8 cellular contexts compared by ENCODE assay signal in genomic region chr9:99231708-99232107, GRCh38. TPM values are rescaled to one million over a fixed set of nuclear protein-coding genes. Genes with fewer than 3 reads are reported as not detected.
DNase-seq lines count a peak whose midpoint lies in the region; ATAC-seq and TF ChIP-seq lines count a peak whose summit lies in the region.

No MANE protein-coding gene starts in this region.

- H3K36me3 ChIP-seq in brain microvascular endothelial cell (replicated peaks): peaks cover 49% of the 10 kb centered on the region

- TF ChIP-seq CTCF in GM10248 (IDR thresholded peaks at IDR 0.05; ENCODE audit: control extremely low read depth, extremely low read depth, low read depth, missing control alignments): peak; percentile 74
- TF ChIP-seq CTCF in brain microvascular endothelial cell (IDR thresholded peaks at IDR 0.05; ENCODE audit: low read depth, low read length, missing control alignments): peak; percentile 81
- no peak for TF ChIP-seq CTCF in coronary artery (IDR thresholded peaks at IDR 0.05)

- in situ Hi-C loops in brain microvascular endothelial cell (cut with HindIII; ENCODE audit: low pct_ligation_motif_present, low sequenced_read_pairs): no loop called here

- peaks cover 37% of the 10 kb centered on the region for H3K36me3 Mint-ChIP-seq in natural killer cell treated with Interleukin-12 subunit alpha and Interleukin-12 subunit beta and Interleukin-15 and Interleukin-18, amount 100 ng/mL, for 72 hours

- peak overlapping the region; percentile 44 to 56 for H3K27ac Mint-ChIP-seq in natural killer cell treated with Interleukin-12 subunit alpha and Interleukin-12 subunit beta and Interleukin-15 and Interleukin-18, amount 100 ng/mL, for 72 hours

- H3K4me1 Mint-ChIP-seq in natural killer cell treated with Interleukin-12 subunit alpha and Interleukin-12 subunit beta and Interleukin-15 and Interleukin-18, amount 100 ng/mL, for 72 hours (ENCODE audit: low read depth in 2 of 2): peaks cover 38 to 41% of the 10 kb centered on the region in 2 donors

- no peaks in the 10 kb centered on the region for H3K27me3 ChIP-seq in brain microvascular endothelial cell (replicated peaks)

- ATAC-seq in natural killer cell treated with Interleukin-12 subunit alpha and Interleukin-12 subunit beta and Interleukin-15 and Interleukin-18, amount 100 ng/mL, for 72 hours: no peak
- no peak for ATAC-seq in HG03439 (IDR thresholded peaks at IDR 0.05; ENCODE audit: unreplicated experiment)

- H3K27ac ChIP-seq in brain microvascular endothelial cell: no peak overlapping the region
- H3K27ac ChIP-seq in coronary artery: no peak overlapping the region

- no peaks in the 10 kb centered on the region for H3K27me3 Mint-ChIP-seq in natural killer cell treated with Interleukin-12 subunit alpha and Interleukin-12 subunit beta and Interleukin-15 and Interleukin-18, amount 100 ng/mL, for 72 hours

- H3K4me3 Mint-ChIP-seq in natural killer cell treated with Interleukin-12 subunit alpha and Interleukin-12 subunit beta and Interleukin-15 and Interleukin-18, amount 100 ng/mL, for 72 hours: no peak overlapping the region

- CTCF ChIA-PET in GM10248 (lab: Yijun Ruan, JAX): interaction anchor here (0.6 to 6.7 kb wide), 54 partner anchors 9 to 1194 kb away, joined by 3 to 97 read pairs (median 5); partner anchors contain the start of genes ALG2, NR4A3 and SEC61B

- DNase-seq in GM10248 (ENCODE audit: extremely low spot score): peak; percentile 40
- DNase-seq in MV-4-11 (lab: John Stamatoyannopoulos, UW): peak; percentile 15
- DNase-seq in brain microvascular endothelial cell: no peak
- no peak for DNase-seq in natural killer cell treated with Interleukin-12 subunit alpha and Interleukin-12 subunit beta and Interleukin-15 and Interleukin-18, amount 100 ng/mL, for 72 hours (ENCODE audit: low spot score)
- DNase-seq in ureter (ENCODE audit: low spot score): no peak
- DNase-seq in coronary artery (ENCODE audit: low spot score): no peak
- no peak for DNase-seq in occipital lobe (lab: John Stamatoyannopoulos, UW)

- POLR2A ChIA-PET in GM10248 (lab: Yijun Ruan, JAX): interaction anchor here (0.6 to 2.3 kb wide), 5 partner anchors 10 to 31 kb away, joined by 3 to 13 read pairs (median 4); partner anchors contain the start of genes ALG2 and SEC61B

- no peaks in the 10 kb centered on the region for H3K9me3 Mint-ChIP-seq in natural killer cell treated with Interleukin-12 subunit alpha and Interleukin-12 subunit beta and Interleukin-15 and Interleukin-18, amount 100 ng/mL, for 72 hours

- H3K4me3 ChIP-seq in brain microvascular endothelial cell (ENCODE audit: low read depth, low read length) (no peak overlapping the region), coronary artery (no peak overlapping the region)

RNA-seq across cellular contexts. Expression of gene SEC61B, which starts 9.6 kb away (rescaled TPM):
- 100 to 1,000 TPM; 176 to 255 TPM for total RNA-seq in natural killer cell treated with Interleukin-12 subunit alpha and Interleukin-12 subunit beta and Interleukin-15 and Interleukin-18, amount 100 ng/mL, for 72 hours
- total RNA-seq in ureter (75.1 TPM), occipital lobe (32.3 TPM)

RNA-seq across cellular contexts. Expression of gene ALG2, which starts 10.0 kb away (rescaled TPM):
- 10 to 100 TPM; 56.9 to 62.2 TPM for total RNA-seq in natural killer cell treated with Interleukin-12 subunit alpha and Interleukin-12 subunit beta and Interleukin-15 and Interleukin-18, amount 100 ng/mL, for 72 hours
- 46.5 TPM for total RNA-seq in ureter
- total RNA-seq in occipital lobe: 25.0 TPM

Comparison
In these comparisons a context has a peak if more than half of its experiments do, and no peak if none do; other contexts are left out.
1. DNase-seq: peak in GM10248 (single experiment) and MV-4-11 (single experiment); none in brain microvascular endothelial cell (single experiment), natural killer cell treated with Interleukin-12 subunit alpha and Interleukin-12 subunit beta and Interleukin-15 and Interleukin-18, amount 100 ng/mL, for 72 hours (single experiment), ureter (single experiment), coronary artery (single experiment) and occipital lobe (single experiment).